ENCODE assay signal across 10 cellular contexts in genomic region chr13:36858285-36858684, GRCh38. TPM values are rescaled to one million over a fixed set of nuclear protein-coding genes. Genes with fewer than 3 reads are reported as not detected.
DNase-seq lines count a peak whose midpoint lies in the region; ATAC-seq and TF ChIP-seq lines count a peak whose summit lies in the region.
"Had no signal": no experiment of that assay in that cellular context is flagged by ENCODE, and none has a peak within 500 bp of the region (broad histone marks: within the 10 kb centered on the region; RNA-seq: fewer than 3 reads in every experiment).

No MANE protein-coding gene starts in this region.

- CTCF ChIA-PET in HCT116 (lab: Charles Lee) = interaction anchor here (0.6 to 2.4 kb wide), 15 partner anchors 9 to 210 kb away, joined by 3 to 25 read pairs (median 4); no protein-coding TSS in a partner anchor
- CTCF ChIA-PET in WTC11 (lab: Charles Lee) = interaction anchor here (0.6 to 1.8 kb wide), 17 partner anchors 9 to 414 kb away, joined by 3 to 15 read pairs (median 4); no protein-coding TSS in a partner anchor

- H4K20me1 ChIP-seq in HCT116 (ENCODE audit: insufficient read depth) = no peaks in the 10 kb centered on the region
- H4K20me1 ChIP-seq: BLaER1 treated with 17β-estradiol and CSF1 and Interleukin-3, amounts not matched to agents 10 nM and 100 nM had no signal

- RAD21 ChIA-PET in HCT116 (lab: Charles Lee; ENCODE audit: low non-redundant PET in 1 of 2, low total read pairs in 2 of 2, uncharacterized antibody in 2 of 2, unreplicated experiment in 2 of 2) = no interaction called here

- BruUV-seq in HCT116 (replicated peaks; lab: Mats Ljungman, UMichigan) = no TSS peak

- H3K79me2 ChIP-seq in HCT116 (ENCODE audit: insufficient read depth, low read length) = no peaks in the 10 kb centered on the region

- peak; percentile 94 for ATAC-seq in HCT116
- peak; percentile 91 for ATAC-seq in WTC11
- no peak for ATAC-seq in HG02759 (IDR thresholded peaks at IDR 0.05; ENCODE audit: unreplicated experiment)

- no peaks in the 10 kb centered on the region for H3K27me3 ChIP-seq in HCT116 (ENCODE audit: insufficient read depth, low read length)
- H3K27me3 ChIP-seq: BLaER1 treated with 17β-estradiol and CSF1 and Interleukin-3, amounts not matched to agents 10 nM and 100 nM had no signal

- no peak overlapping the region for H3K4me3 ChIP-seq in HCT116 (replicated peaks in 1 of 2; ENCODE audit: low read depth in 1 of 2, low read length in 2 of 2)
- H3K4me3 ChIP-seq: BLaER1 treated with 17β-estradiol and CSF1 and Interleukin-3, amounts not matched to agents 10 nM and 100 nM had no signal

- no peak for TF ChIP-seq POLR2A in HCT116 (IDR thresholded peaks at IDR 0.05; ENCODE audit: borderline replicate concordance, extremely low read depth, insufficient read depth, insufficient read length)

- H3K27ac ChIP-seq in HCT116 (ENCODE audit: low read depth, low read length) = no peak overlapping the region
- H3K27ac ChIP-seq: BLaER1 treated with 17β-estradiol and CSF1 and Interleukin-3, amounts not matched to agents 10 nM and 100 nM had no signal

- H2AFZ ChIP-seq in HCT116 (ENCODE audit: low read depth, low read length, poor library complexity, severe bottlenecking) = no peak overlapping the region

- peak; percentile 80 for DNase-seq in NCI-H510A treated with DMSO at 0.1 percent for 48 hours (lab: John Stamatoyannopoulos, UW)
- DNase-seq in NCI-H510A (lab: John Stamatoyannopoulos, UW) = no peak
- DNase-seq in HCT116 (ENCODE audit: low read depth, low spot score) = peak; percentile 31
- peak; percentile 66 to 74 for DNase-seq in NCI-H2081 (lab: John Stamatoyannopoulos, UW)
- no peak for DNase-seq in WTC11 (ENCODE audit: low spot score)
- peak; percentile 23 for DNase-seq in hepatic stellate cell (ENCODE audit: low spot score)
- DNase-seq in superior temporal gyrus (ENCODE audit: extremely low spot score) = peak; percentile 76

- no peaks in the 10 kb centered on the region for H3K9me2 ChIP-seq in HCT116 (ENCODE audit: insufficient read depth)

- no peak overlapping the region for H3K9ac ChIP-seq in HCT116 (ENCODE audit: low read length)
- H3K9ac ChIP-seq: BLaER1 treated with 17β-estradiol and CSF1 and Interleukin-3, amounts not matched to agents 10 nM and 100 nM had no signal

- no peaks in the 10 kb centered on the region for H3K36me3 ChIP-seq in HCT116 (ENCODE audit: control insufficient read depth in 1 of 2, insufficient read depth in 2 of 2, low read length in 2 of 2)
- H3K36me3 ChIP-seq: BLaER1 treated with 17β-estradiol and CSF1 and Interleukin-3, amounts not matched to agents 10 nM and 100 nM had no signal

- H3K4me3 Mint-ChIP-seq in WTC11 = no peak overlapping the region
- H3K4me3 Mint-ChIP-seq: activated naive CD8-positive, alpha-beta T cell had no signal

- H3K4me1 ChIP-seq in HCT116 (ENCODE audit: control insufficient read depth in 1 of 2, insufficient read depth in 2 of 2, low read length in 2 of 2) = peaks cover 0 to 8% of the 10 kb centered on the region in 2 experiments; a peak in 2 of 4 replicates

- POLR2A ChIA-PET in HCT116 (lab: Charles Lee) = no interaction called here
- POLR2A ChIA-PET in WTC11 (lab: Charles Lee) = interaction anchor here (0.6 kb wide), 1 partner anchor 208 kb away, joined by 3 read pairs; no protein-coding TSS in a partner anchor

- intact Hi-C loops in HCT116 (cut with micrococcal nuclease) = loop anchor here (1.0 to 2.0 kb wide), 2 partner anchors 123 to 211 kb away; no protein-coding TSS in a partner anchor

- H3K9me3 Mint-ChIP-seq in WTC11 = no peaks in the 10 kb centered on the region

- no peaks in the 10 kb centered on the region for H3K9me3 ChIP-seq in HCT116 (ENCODE audit: control insufficient read depth in 1 of 2, insufficient read depth in 1 of 2, low read depth in 1 of 2, low read length in 2 of 2)
- H3K9me3 ChIP-seq: BLaER1 treated with 17β-estradiol and CSF1 and Interleukin-3, amounts not matched to agents 10 nM and 100 nM had no signal

- no peaks in the 10 kb centered on the region for H3K36me3 Mint-ChIP-seq in WTC11
- H3K36me3 Mint-ChIP-seq: activated naive CD8-positive, alpha-beta T cell had no signal

- peak; percentile 58 for TF ChIP-seq RAD21 in HCT116 (IDR thresholded peaks at IDR 0.05; ENCODE audit: low read depth)

- TF ChIP-seq CTCF in HCT116 (IDR thresholded peaks at IDR 0.05 in 2 of 3, conservative IDR thresholded peaks at IDR 0.05 in 1 of 3; ENCODE audit: borderline replicate concordance in 1 of 3, insufficient read depth in 1 of 3, low read depth in 2 of 3, low read length in 2 of 3) (peak; percentile 30 to 54 (median 50); a peak in 5 of 6 replicates), WTC11 (IDR thresholded peaks at IDR 0.05) (0 out of 2 replicates have a peak, but pooled peaks have one; percentile 13)

- no peak overlapping the region for H3K27ac Mint-ChIP-seq in WTC11
- H3K27ac Mint-ChIP-seq: activated naive CD8-positive, alpha-beta T cell had no signal

- H3K4me1 Mint-ChIP-seq in WTC11 = no peaks in the 10 kb centered on the region

- H3K4me2 ChIP-seq in HCT116 (ENCODE audit: low read length) = no peak overlapping the region
- H3K4me2 ChIP-seq: BLaER1 treated with 17β-estradiol and CSF1 and Interleukin-3, amounts not matched to agents 10 nM and 100 nM had no signal

- H3K27me3 Mint-ChIP-seq in WTC11 (ENCODE audit: low read depth) = no peaks in the 10 kb centered on the region

TF ChIP-seq in HCT116, 20 proteins besides CTCF, POLR2A, EP300 and RAD21 (continues in another document):
- TF ChIP-seq CBX3 (IDR thresholded peaks at IDR 0.05; ENCODE audit: low read depth) = no peak
- TF ChIP-seq ZBTB33 (IDR thresholded peaks at IDR 0.05; ENCODE audit: extremely low read depth, insufficient replicate concordance, low read length) = no peak
- no peak for TF ChIP-seq EZH2 (IDR thresholded peaks at IDR 0.05)

TF ChIP-seq in WTC11, 78 proteins besides CTCF, POLR2A, EP300 and RAD21 (continues in another document):
- no peak for TF ChIP-seq NR2C2 (CRISPR knock-in tag; IDR thresholded peaks at IDR 0.05)
- no peak for TF ChIP-seq KAT7 (CRISPR knock-in tag; IDR thresholded peaks at IDR 0.05; ENCODE audit: borderline replicate concordance)
- TF ChIP-seq NFYB (CRISPR knock-in tag; conservative IDR thresholded peaks at IDR 0.05; ENCODE audit: low read depth) = no peak
- TF ChIP-seq AFF4 (CRISPR knock-in tag; IDR thresholded peaks at IDR 0.05; ENCODE audit: borderline replicate concordance) = no peak
- no peak for TF ChIP-seq PRDM15 (CRISPR knock-in tag; IDR thresholded peaks at IDR 0.05)
- TF ChIP-seq ZNF138 (CRISPR knock-in tag; conservative IDR thresholded peaks at IDR 0.05) = no peak
- no peak for TF ChIP-seq FOXJ3 (CRISPR knock-in tag; IDR thresholded peaks at IDR 0.05; ENCODE audit: borderline replicate concordance)

RNA-seq across cellular contexts. Expression of gene RFXAP, which starts 39.3 kb away (rescaled TPM):
- 4.4 TPM for total RNA-seq in HCT116 (2021; ENCODE audit: unreplicated experiment)
- polyA plus RNA-seq in HCT116 (2012) = 1.8 and 2.4 TPM in 2 replicates
- total RNA-seq in WTC11 (2021) = 6.6 to 9.2 TPM (median 7.7 TPM) in 3 replicates

Comparison
In these comparisons a context has a peak if more than half of its experiments do, and no peak if none do; other contexts are left out.
1. DNase-seq: peak in NCI-H510A treated with DMSO at 0.1 percent for 48 hours (single experiment), HCT116 (single experiment), NCI-H2081 (2 of 2), hepatic stellate cell (single experiment) and superior temporal gyrus (single experiment); none in NCI-H510A (single experiment) and WTC11 (single experiment).